Comparison of ENCODE assay signal across 19 cellular contexts in genomic region chr7:81399461-81399860, GRCh38.
DNase-seq lines count a peak whose midpoint lies in the region; ATAC-seq and TF ChIP-seq lines count a peak whose summit lies in the region.
"Had no signal": no experiment of that assay in that cellular context is flagged by ENCODE, and none has a peak within 500 bp of the region (broad histone marks: within the 10 kb centered on the region; RNA-seq: fewer than 3 reads in every experiment).

No MANE protein-coding gene starts in this region.

- no peaks in the 10 kb centered on the region for H3K4me1 ChIP-seq in smooth muscle cell (ENCODE audit: low read depth)
- no peaks in the 10 kb centered on the region for H3K4me1 ChIP-seq in Peyer's patch

- ATAC-seq in GM21360 (IDR thresholded peaks at IDR 0.05; ENCODE audit: unreplicated experiment): no peak
- ATAC-seq: K562, PC-3 had no signal

- H3K36me3 ChIP-seq in smooth muscle cell (ENCODE audit: low read depth): no peaks in the 10 kb centered on the region
- H3K36me3 ChIP-seq in Peyer's patch: no peaks in the 10 kb centered on the region
- H3K36me3 ChIP-seq: SJSA1 had no signal

- no peaks in the 10 kb centered on the region for H3K27me3 ChIP-seq in smooth muscle cell (ENCODE audit: low read depth)
- H3K27me3 ChIP-seq in Peyer's patch: no peaks in the 10 kb centered on the region
- H3K27me3 ChIP-seq: SJSA1 had no signal

- no peak for TF ChIP-seq POLR2A in Peyer's patch (IDR thresholded peaks at IDR 0.05)

- peaks cover 5% of the 10 kb centered on the region for H3F3A ChIP-seq in smooth muscle cell (ENCODE audit: low read depth)

- no peaks in the 10 kb centered on the region for H3K79me2 ChIP-seq in smooth muscle cell (ENCODE audit: low read depth)

- peak overlapping the region; percentile 55 for H2AFZ ChIP-seq in smooth muscle cell (ENCODE audit: low read depth)

- TF ChIP-seq CTCF in fibroblast of the aortic adventitia (IDR thresholded peaks at IDR 0.05; ENCODE audit: insufficient read depth, low read length): no peak
- TF ChIP-seq CTCF in smooth muscle cell (IDR thresholded peaks at IDR 0.05; ENCODE audit: borderline replicate concordance, insufficient read depth, poor library complexity, severe bottlenecking): no peak
- TF ChIP-seq CTCF in Peyer's patch (IDR thresholded peaks at IDR 0.05): no peak

- 19% methylated on average over 3 of the region's 3 CpGs for WGBS in smooth muscle cell (ENCODE audit: low lambda C conversion rate)

- no peaks in the 10 kb centered on the region for H4K20me1 ChIP-seq in smooth muscle cell (ENCODE audit: low read depth)

- H3K9me3 ChIP-seq in smooth muscle cell (replicated peaks; ENCODE audit: low read depth) (no peaks in the 10 kb centered on the region), Peyer's patch (no peaks in the 10 kb centered on the region)
- H3K9me3 ChIP-seq: SJSA1 had no signal

- H3K4me3 ChIP-seq in fibroblast of the aortic adventitia (ENCODE audit: low read depth, low read length): no peak overlapping the region
- no peak overlapping the region for H3K4me3 ChIP-seq in smooth muscle cell
- no peak overlapping the region for H3K4me3 ChIP-seq in Peyer's patch
- H3K4me3 ChIP-seq: K562, SJSA1 had no signal

- no peak overlapping the region for H3K9ac ChIP-seq in smooth muscle cell (ENCODE audit: low read depth)

- H3K27ac ChIP-seq in smooth muscle cell (ENCODE audit: low read depth) (no peak overlapping the region), Peyer's patch (no peak overlapping the region)
- H3K27ac ChIP-seq: SJSA1 had no signal

- DNase-seq in LHCN-M2 (ENCODE audit: low read depth): peak; percentile 18
- DNase-seq in amniotic epithelial cell (ENCODE audit: low read depth): peak; percentile 82
- peak; percentile 20 for DNase-seq in fibroblast of the aortic adventitia (ENCODE audit: low read depth)
- DNase-seq in smooth muscle cell (lab: John Stamatoyannopoulos, UW; ENCODE audit: unreplicated experiment): no peak
- DNase-seq in EL: no peak
- no peak for DNase-seq in Peyer's patch
- DNase-seq: Calu3, DMS79 treated with DMSO at 0.1 percent for 48 hours, HCEC 1CT, Kasumi-1, NCI-H2029, NCI-H446, NCI-H524 treated with DMSO at 0.1 percent for 48 hours, NCI-H774, PC-3, Right ventricle myocardium superior had no signal

- H3K4me2 ChIP-seq in smooth muscle cell: peak overlapping the region; percentile 27

Comparison
In these comparisons a context has a peak if more than half of its experiments do, and no peak if none do; other contexts are left out.
1. DNase-seq: peak in LHCN-M2 (single experiment), amniotic epithelial cell (single experiment) and fibroblast of the aortic adventitia (single experiment); none in smooth muscle cell (single experiment), EL (single experiment) and Peyer's patch (0 of 3).